ENCODE assay signal across 1 cellular context in the genomic region with DNA sequence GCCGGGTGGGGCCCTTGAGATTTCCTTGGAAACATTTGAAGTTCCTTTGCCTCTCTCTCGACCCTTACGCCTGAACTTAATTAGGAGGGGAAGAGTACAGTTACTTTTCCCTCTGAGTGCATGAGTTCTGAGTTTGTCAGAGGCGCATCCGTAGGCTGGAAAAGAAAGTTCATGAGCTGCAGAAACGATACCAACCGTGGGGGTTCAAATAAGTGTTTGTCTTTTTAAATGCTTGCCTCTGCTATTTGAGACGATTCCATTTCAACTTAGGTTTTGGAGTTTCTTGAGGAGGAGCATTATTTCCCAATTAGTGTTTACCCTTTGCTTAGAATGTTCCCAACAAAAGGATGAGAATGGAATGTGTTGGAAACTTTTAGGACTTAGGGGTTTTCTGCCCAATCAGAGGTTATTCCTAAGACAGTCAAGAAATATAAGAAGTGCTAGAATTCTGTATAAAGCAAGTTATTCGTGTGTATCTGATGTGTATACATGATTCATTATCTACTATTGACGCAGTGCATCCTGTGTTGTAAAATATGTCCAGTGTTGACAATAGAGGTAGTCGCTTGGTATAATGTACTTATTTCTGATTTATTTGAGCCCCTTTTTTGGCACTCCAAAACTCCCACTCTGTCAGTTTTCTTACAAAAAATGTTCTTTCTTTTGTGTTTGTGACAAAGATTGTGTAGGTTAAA.
TF ChIP-seq lines count a peak whose summit lies in the region.

No MANE protein-coding gene starts in this region.

TF ChIP-seq in HepG2, 621 proteins besides CTCF, POLR2A, EP300 and RAD21 (continues in another document):
- TF ChIP-seq ZNF383 (CRISPR knock-in tag; IDR thresholded peaks at IDR 0.05; ENCODE audit: borderline replicate concordance) (0 out of 2 replicates have a peak, but pooled peaks have one; percentile 16), SIX4 (CRISPR knock-in tag; IDR thresholded peaks at IDR 0.05) (no peak), ZNF709 (CRISPR knock-in tag; IDR thresholded peaks at IDR 0.05) (no peak), TIGD3 (CRISPR knock-in tag; IDR thresholded peaks at IDR 0.05; ENCODE audit: borderline replicate concordance) (no peak), ELF4 (CRISPR knock-in tag; IDR thresholded peaks at IDR 0.05; ENCODE audit: borderline replicate concordance) (peak; percentile 43; the same call in 1 of the 2 replicates), ZNF7 (CRISPR knock-in tag; IDR thresholded peaks at IDR 0.05) (no peak), BATF2 (CRISPR knock-in tag; IDR thresholded peaks at IDR 0.05) (peak; percentile 3; the same call in 1 of the 2 replicates), ZNF639 (CRISPR knock-in tag; conservative IDR thresholded peaks at IDR 0.05) (no peak), ZFP82 (CRISPR knock-in tag; IDR thresholded peaks at IDR 0.05; ENCODE audit: borderline replicate concordance) (0 out of 2 replicates have a peak, but pooled peaks have one; percentile 17), RBM39 (IDR thresholded peaks at IDR 0.05; ENCODE audit: low read depth, low read length, poor library complexity, severe bottlenecking) (no peak), SNAPC5 (CRISPR knock-in tag; IDR thresholded peaks at IDR 0.05; ENCODE audit: borderline replicate concordance) (no peak), ZNF75D (CRISPR knock-in tag; IDR thresholded peaks at IDR 0.05; ENCODE audit: borderline replicate concordance) (no peak), RFX5 (IDR thresholded peaks at IDR 0.05; ENCODE audit: low read depth, low read length) (no peak), KAT7 (CRISPR knock-in tag; IDR thresholded peaks at IDR 0.05; ENCODE audit: borderline replicate concordance) (no peak), HOXA7 (CRISPR knock-in tag; IDR thresholded peaks at IDR 0.05) (no peak), RFXANK (CRISPR knock-in tag; IDR thresholded peaks at IDR 0.05) (no peak), JUNB (CRISPR knock-in tag; IDR thresholded peaks at IDR 0.05; ENCODE audit: borderline replicate concordance) (no peak), ZNF557 (CRISPR knock-in tag; IDR thresholded peaks at IDR 0.05) (no peak), MTF2 (CRISPR knock-in tag; IDR thresholded peaks at IDR 0.05; ENCODE audit: borderline replicate concordance) (no peak), ZNF180 (CRISPR knock-in tag; IDR thresholded peaks at IDR 0.05; ENCODE audit: borderline replicate concordance, low read depth) (no peak), ZBTB3 (CRISPR knock-in tag; IDR thresholded peaks at IDR 0.05; ENCODE audit: borderline replicate concordance, low read depth) (no peak), ZNF614 (CRISPR knock-in tag; IDR thresholded peaks at IDR 0.05; ENCODE audit: borderline replicate concordance) (0 out of 2 replicates have a peak, but pooled peaks have one; percentile 28), ZNF17 (CRISPR knock-in tag; IDR thresholded peaks at IDR 0.05) (no peak), NFYC (CRISPR knock-in tag; IDR thresholded peaks at IDR 0.05) (no peak), ZNF24 (IDR thresholded peaks at IDR 0.05) (no peak), ISL2 (CRISPR knock-in tag; IDR thresholded peaks at IDR 0.05) (no peak), KMT2A (CRISPR knock-in tag; IDR thresholded peaks at IDR 0.05) (no peak; the same call in 1 of the 2 replicates), GRHL1 (CRISPR knock-in tag; conservative IDR thresholded peaks at IDR 0.05) (no peak), PCBP1 (IDR thresholded peaks at IDR 0.05; ENCODE audit: borderline replicate concordance, low read depth, low read length) (no peak)
- TF ChIP-seq, protein P1, sequence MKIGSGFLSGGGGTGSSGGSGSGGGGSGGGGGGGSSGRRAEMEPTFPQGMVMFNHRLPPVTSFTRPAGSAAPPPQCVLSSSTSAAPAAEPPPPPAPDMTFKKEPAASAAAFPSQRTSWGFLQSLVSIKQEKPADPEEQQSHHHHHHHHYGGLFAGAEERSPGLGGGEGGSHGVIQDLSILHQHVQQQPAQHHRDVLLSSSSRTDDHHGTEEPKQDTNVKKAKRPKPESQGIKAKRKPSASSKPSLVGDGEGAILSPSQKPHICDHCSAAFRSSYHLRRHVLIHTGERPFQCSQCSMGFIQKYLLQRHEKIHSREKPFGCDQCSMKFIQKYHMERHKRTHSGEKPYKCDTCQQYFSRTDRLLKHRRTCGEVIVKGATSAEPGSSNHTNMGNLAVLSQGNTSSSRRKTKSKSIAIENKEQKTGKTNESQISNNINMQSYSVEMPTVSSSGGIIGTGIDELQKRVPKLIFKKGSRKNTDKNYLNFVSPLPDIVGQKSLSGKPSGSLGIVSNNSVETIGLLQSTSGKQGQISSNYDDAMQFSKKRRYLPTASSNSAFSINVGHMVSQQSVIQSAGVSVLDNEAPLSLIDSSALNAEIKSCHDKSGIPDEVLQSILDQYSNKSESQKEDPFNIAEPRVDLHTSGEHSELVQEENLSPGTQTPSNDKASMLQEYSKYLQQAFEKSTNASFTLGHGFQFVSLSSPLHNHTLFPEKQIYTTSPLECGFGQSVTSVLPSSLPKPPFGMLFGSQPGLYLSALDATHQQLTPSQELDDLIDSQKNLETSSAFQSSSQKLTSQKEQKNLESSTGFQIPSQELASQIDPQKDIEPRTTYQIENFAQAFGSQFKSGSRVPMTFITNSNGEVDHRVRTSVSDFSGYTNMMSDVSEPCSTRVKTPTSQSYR (CRISPR knock-in tag; IDR thresholded peaks at IDR 0.05; ENCODE audit: borderline replicate concordance) = no peak
- TF ChIP-seq, protein P2, sequence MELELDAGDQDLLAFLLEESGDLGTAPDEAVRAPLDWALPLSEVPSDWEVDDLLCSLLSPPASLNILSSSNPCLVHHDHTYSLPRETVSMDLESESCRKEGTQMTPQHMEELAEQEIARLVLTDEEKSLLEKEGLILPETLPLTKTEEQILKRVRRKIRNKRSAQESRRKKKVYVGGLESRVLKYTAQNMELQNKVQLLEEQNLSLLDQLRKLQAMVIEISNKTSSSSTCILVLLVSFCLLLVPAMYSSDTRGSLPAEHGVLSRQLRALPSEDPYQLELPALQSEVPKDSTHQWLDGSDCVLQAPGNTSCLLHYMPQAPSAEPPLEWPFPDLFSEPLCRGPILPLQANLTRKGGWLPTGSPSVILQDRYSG (CRISPR knock-in tag; IDR thresholded peaks at IDR 0.05) = no peak
- TF ChIP-seq, protein P3, sequence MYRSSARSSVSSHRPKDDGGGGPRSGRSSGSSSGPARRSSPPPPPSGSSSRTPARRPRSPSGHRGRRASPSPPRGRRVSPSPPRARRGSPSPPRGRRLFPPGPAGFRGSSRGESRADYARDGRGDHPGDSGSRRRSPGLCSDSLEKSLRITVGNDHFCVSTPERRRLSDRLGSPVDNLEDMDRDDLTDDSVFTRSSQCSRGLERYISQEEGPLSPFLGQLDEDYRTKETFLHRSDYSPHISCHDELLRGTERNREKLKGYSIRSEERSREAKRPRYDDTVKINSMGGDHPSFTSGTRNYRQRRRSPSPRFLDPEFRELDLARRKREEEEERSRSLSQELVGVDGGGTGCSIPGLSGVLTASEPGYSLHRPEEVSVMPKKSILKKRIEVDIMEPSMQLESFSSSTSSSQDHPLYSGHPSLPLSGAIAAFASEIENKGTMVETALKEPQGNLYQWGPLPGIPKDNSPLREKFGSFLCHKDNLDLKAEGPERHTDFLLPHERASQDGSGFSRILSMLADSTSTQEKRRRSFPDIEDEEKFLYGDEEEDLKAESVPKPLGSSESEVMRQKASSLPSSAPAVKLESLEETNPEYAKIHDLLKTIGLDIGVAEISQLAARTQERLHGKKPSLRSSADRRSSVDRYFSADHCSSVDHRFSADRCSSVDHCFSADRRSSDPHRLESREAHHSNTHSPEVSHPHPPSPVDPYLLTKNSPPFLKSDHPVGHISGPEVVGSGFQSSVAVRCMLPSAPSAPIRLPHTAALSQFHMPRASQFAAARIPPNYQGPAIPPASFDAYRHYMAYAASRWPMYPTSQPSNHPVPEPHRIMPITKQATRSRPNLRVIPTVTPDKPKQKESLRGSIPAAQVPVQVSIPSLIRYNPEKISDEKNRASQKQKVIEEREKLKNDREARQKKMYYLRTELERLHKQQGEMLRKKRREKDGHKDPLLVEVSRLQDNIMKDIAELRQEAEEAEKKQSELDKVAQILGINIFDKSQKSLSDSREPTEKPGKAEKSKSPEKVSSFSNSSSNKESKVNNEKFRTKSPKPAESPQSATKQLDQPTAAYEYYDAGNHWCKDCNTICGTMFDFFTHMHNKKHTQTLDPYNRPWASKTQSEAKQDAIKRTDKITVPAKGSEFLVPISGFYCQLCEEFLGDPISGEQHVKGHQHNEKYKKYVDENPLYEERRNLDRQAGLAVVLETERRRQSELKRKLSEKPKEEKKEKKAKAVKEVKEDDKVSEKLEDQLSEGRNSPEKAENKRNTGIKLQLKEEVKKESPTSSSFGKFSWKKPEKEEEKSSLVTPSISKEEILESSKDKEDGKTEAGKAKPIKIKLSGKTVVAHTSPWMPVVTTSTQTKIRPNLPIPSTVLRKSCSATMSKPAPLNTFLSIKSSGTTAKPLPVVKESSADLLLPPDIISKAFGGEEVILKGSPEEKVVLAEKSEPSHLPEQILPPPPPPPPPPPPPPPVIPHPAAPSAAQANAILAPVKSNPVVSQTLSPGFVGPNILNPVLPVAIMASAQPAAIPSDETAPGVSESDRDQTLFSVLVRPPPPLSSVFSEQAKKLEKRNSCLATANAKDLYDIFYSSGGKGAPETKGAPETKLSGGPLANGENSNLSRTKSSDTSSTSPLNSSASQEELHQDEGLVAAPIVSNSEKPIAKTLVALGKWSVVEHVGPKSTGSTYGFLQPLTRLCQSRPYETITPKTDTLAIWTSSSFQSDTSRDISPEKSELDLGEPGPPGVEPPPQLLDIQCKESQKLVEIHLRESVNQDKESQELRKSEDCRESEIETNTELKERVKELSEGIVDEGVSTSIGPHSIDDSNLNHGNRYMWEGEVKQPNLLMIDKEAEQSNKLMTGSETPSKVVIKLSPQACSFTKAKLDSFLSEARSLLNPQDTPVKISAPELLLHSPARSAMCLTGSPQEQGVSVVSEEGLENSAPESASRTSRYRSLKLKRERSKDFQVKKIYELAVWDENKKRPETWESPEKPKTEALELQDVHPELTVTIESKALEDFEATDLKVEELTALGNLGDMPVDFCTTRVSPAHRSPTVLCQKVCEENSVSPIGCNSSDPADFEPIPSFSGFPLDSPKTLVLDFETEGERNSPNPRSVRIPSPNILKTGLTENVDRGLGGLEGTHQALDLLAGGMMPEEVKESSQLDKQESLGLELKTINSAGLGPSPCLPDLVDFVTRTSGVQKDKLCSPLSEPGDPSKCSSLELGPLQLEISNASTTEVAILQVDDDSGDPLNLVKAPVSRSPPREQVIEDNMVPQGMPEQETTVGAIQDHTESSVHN (CRISPR knock-in tag; IDR thresholded peaks at IDR 0.05) = no peak
- TF ChIP-seq, protein P4, sequence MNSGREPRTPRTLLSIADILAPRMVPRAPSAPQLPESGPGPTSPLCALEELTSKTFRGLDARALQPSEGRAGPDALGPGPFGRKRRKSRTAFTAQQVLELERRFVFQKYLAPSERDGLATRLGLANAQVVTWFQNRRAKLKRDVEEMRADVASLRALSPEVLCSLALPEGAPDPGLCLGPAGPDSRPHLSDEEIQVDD (CRISPR knock-in tag; IDR thresholded peaks at IDR 0.05; ENCODE audit: borderline replicate concordance) = no peak
